In the genomic region with DNA sequence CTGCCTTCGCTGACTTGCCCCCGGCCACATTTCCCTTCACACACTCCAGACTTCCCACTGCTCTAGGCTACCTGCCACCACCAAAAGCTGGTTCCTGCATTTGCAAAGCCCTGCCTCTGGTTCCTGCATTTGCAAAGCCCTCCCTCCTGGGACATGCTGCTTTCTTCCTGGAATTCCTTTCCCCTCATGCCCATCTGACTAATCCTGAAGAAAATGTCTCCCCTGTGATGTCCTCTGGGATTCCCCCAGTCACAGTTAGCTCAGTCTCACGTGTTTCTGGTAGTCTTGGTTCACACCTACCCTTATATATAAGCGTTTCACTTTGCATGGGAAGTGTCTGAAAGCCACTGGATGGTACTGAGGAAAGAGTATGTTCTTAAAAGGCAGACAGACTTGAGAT, we compare ENCODE assay signal across 10 cellular contexts.
DNase-seq lines count a peak whose midpoint lies in the region; ATAC-seq and TF ChIP-seq lines count a peak whose summit lies in the region.
"Had no signal": no experiment of that assay in that cellular context is flagged by ENCODE, and none has a peak within 500 bp of the region (broad histone marks: within the 10 kb centered on the region; RNA-seq: fewer than 3 reads in every experiment).

No MANE protein-coding gene starts in this region.

- H3K36me3 Mint-ChIP-seq in neural progenitor cell: peaks cover 9% of the 10 kb centered on the region
- no peaks in the 10 kb centered on the region for H3K36me3 Mint-ChIP-seq in Caco-2 (ENCODE audit: insufficient read depth, unreplicated experiment)
- H3K36me3 Mint-ChIP-seq: naive B cell had no signal

- no peak for ATAC-seq in GM18907 (IDR thresholded peaks at IDR 0.05; ENCODE audit: unreplicated experiment)

- H3K9me3 Mint-ChIP-seq in neural progenitor cell: no peaks in the 10 kb centered on the region
- H3K9me3 Mint-ChIP-seq in Caco-2 (ENCODE audit: unreplicated experiment): no peaks in the 10 kb centered on the region
- H3K9me3 Mint-ChIP-seq: naive B cell had no signal

- intact Hi-C loops in Caco-2 (cut with micrococcal nuclease; ENCODE audit: unreplicated experiment): loop anchor here (5.0 kb wide), 3 partner anchors 119 to 404 kb away; no protein-coding TSS in a partner anchor

- CTCF ChIA-PET in Caco-2 (lab: Charles Lee): interaction anchor here (0.6 to 1.4 kb wide), 19 partner anchors 10 to 398 kb away, joined by 3 to 14 read pairs (median 4); no protein-coding TSS in a partner anchor

- no peak overlapping the region for H3K27ac ChIP-seq in neural progenitor cell

- no peaks in the 10 kb centered on the region for H3K27me3 Mint-ChIP-seq in neural progenitor cell (ENCODE audit: insufficient read depth, low read depth)
- no peaks in the 10 kb centered on the region for H3K27me3 Mint-ChIP-seq in Caco-2 (ENCODE audit: insufficient read depth, unreplicated experiment)

- no peak overlapping the region for H3K27ac Mint-ChIP-seq in neural progenitor cell
- H3K27ac Mint-ChIP-seq in Caco-2 (ENCODE audit: unreplicated experiment): no peak overlapping the region

- no peaks in the 10 kb centered on the region for H3K9me3 ChIP-seq in neural progenitor cell (ENCODE audit: low read depth)
- no peaks in the 10 kb centered on the region for H3K9me3 ChIP-seq in Caco-2

- H3K27me3 ChIP-seq in neural progenitor cell (no peaks in the 10 kb centered on the region), Caco-2 (replicated peaks; ENCODE audit: control insufficient read depth, insufficient read depth, low read length) (no peaks in the 10 kb centered on the region)

- peak overlapping the region; percentile 30 for H3K4me2 ChIP-seq in neural progenitor cell

- BruUV-seq in Caco-2 (replicated peaks; lab: Mats Ljungman, UMichigan): no TSS peak

- no peaks in the 10 kb centered on the region for H3K79me2 ChIP-seq in neural progenitor cell (ENCODE audit: low read depth)

- H3K4me3 ChIP-seq in neural progenitor cell (no peak overlapping the region), Caco-2 (ENCODE audit: low read depth, low read length) (no peak overlapping the region)

- H3F3A ChIP-seq in neural progenitor cell (ENCODE audit: low read depth): peaks cover 15% of the 10 kb centered on the region

- peaks cover 30% of the 10 kb centered on the region for H3K4me1 Mint-ChIP-seq in neural progenitor cell
- peaks cover 40% of the 10 kb centered on the region for H3K4me1 Mint-ChIP-seq in Caco-2 (ENCODE audit: low read depth, unreplicated experiment)

- POLR2A ChIA-PET in Caco-2 (lab: Charles Lee): interaction anchor here (1.2 kb wide), 1 partner anchor 25 kb away, joined by 3 read pairs; no protein-coding TSS in a partner anchor

- DNase-seq in ELR (ENCODE audit: low read depth): peak; percentile 79
- DNase-seq in SK-MEL-5 (ENCODE audit: low read depth, low spot score): peak; percentile 66
- peak; percentile 47 for DNase-seq in fibroblast of gingiva (ENCODE audit: low read depth)
- DNase-seq in neural progenitor cell (ENCODE audit: low spot score): peak; percentile 56
- DNase-seq in RPMI8226: no peak
- DNase-seq in activated CD8-positive, alpha-beta memory T cell treated with anti-CD3 and anti-CD28 coated beads, Interleukin-2, amount 50 U/mL, for 48 hours: no peak
- DNase-seq in Caco-2: no peak
- DNase-seq: erythroblast, naive B cell had no signal

- TF ChIP-seq CTCF in neural progenitor cell (IDR thresholded peaks at IDR 0.05) (no peak), Caco-2 (IDR thresholded peaks at IDR 0.05; ENCODE audit: insufficient read depth in 1 of 2, low read depth in 1 of 2, low read length in 1 of 2, severe bottlenecking in 1 of 2, unreplicated experiment in 1 of 2) (no peak)

- H3K4me3 Mint-ChIP-seq in neural progenitor cell (no peak overlapping the region), Caco-2 (ENCODE audit: unreplicated experiment) (no peak overlapping the region)
- H3K4me3 Mint-ChIP-seq: naive B cell had no signal

- H3K9ac ChIP-seq in neural progenitor cell: no peak overlapping the region

- H4K20me1 ChIP-seq in neural progenitor cell (ENCODE audit: low read depth): no peaks in the 10 kb centered on the region

- H3K4me1 ChIP-seq in neural progenitor cell (peaks cover 22% of the 10 kb centered on the region), Caco-2 (peaks cover 30% of the 10 kb centered on the region)

- no peak overlapping the region for H2AFZ ChIP-seq in neural progenitor cell (replicated peaks)

- H3K36me3 ChIP-seq in neural progenitor cell (no peaks in the 10 kb centered on the region), Caco-2 (ENCODE audit: control insufficient read depth, insufficient read depth, low read length) (no peaks in the 10 kb centered on the region; the same call in 1 of the 2 replicates)

- in situ Hi-C loops in SK-MEL-5 (cut with HindIII; ENCODE audit: low pct_unique_long_range_greater_than_20kb, low sequenced_read_pairs): no loop called here

Comparison
In these comparisons a context has a peak if more than half of its experiments do, and no peak if none do; other contexts are left out.
1. DNase-seq: peak in ELR (single experiment), SK-MEL-5 (single experiment), fibroblast of gingiva (single experiment) and neural progenitor cell (single experiment); none in RPMI8226 (single experiment), activated CD8-positive, alpha-beta memory T cell treated with anti-CD3 and anti-CD28 coated beads, Interleukin-2, amount 50 U/mL, for 48 hours (single experiment) and Caco-2 (0 of 2).